Comparison of ENCODE assay signal across 15 cellular contexts in genomic region chr2:62116983-62117382, GRCh38.
DNase-seq lines count a peak whose midpoint lies in the region; ATAC-seq, FAIRE-seq and TF ChIP-seq lines count a peak whose summit lies in the region.
"Had no signal": no experiment of that assay in that cellular context is flagged by ENCODE, and none has a peak within 500 bp of the region (broad histone marks: within the 10 kb centered on the region; RNA-seq: fewer than 3 reads in every experiment).

No MANE protein-coding gene starts in this region.

- no peak overlapping the region for H3K23ac ChIP-seq in mesendoderm (ENCODE audit: low read length)

- no peaks in the 10 kb centered on the region for H3K9me3 ChIP-seq in OCI-LY7 (ENCODE audit: low read length)
- H3K9me3 ChIP-seq: HAP-1 had no signal

- H2BK120ac ChIP-seq in mesendoderm (ENCODE audit: low read depth, low read length), result peak overlapping the region; percentile 51

- in situ Hi-C loops in brain microvascular endothelial cell (cut with HindIII; ENCODE audit: low pct_ligation_motif_present, low sequenced_read_pairs), result no loop called here

- H3K27me3 ChIP-seq in mesendoderm (ENCODE audit: insufficient read depth, low read length, poor library complexity) (no peaks in the 10 kb centered on the region), foreskin keratinocyte (no peaks in the 10 kb centered on the region), brain microvascular endothelial cell (replicated peaks) (no peaks in the 10 kb centered on the region)

- no peak overlapping the region for H2BK15ac ChIP-seq in mesendoderm (replicated peaks; ENCODE audit: low read depth)

- no peak overlapping the region for H3K18ac ChIP-seq in mesendoderm (ENCODE audit: low read length)

- H4K5ac ChIP-seq in mesendoderm (ENCODE audit: low read length), result no peak overlapping the region

- CTCF ChIA-PET in OCI-LY7 (lab: Charles Lee; ENCODE audit: unreplicated experiment), result no interaction called here

- no peaks in the 10 kb centered on the region for H3K9me2 ChIP-seq in OCI-LY7 (ENCODE audit: insufficient read depth, low read length)

- H3K4me1 ChIP-seq in OCI-LY7 (ENCODE audit: insufficient read depth, low read length, poor library complexity, severe bottlenecking), result peaks cover 76% of the 10 kb centered on the region
- H3K4me1 ChIP-seq in mesendoderm (ENCODE audit: control insufficient read depth, low read depth, low read length), result peaks cover 7% of the 10 kb centered on the region
- peaks cover 7% of the 10 kb centered on the region for H3K4me1 ChIP-seq in foreskin keratinocyte

- intact Hi-C loops in OCI-LY7 (cut with micrococcal nuclease; ENCODE audit: unreplicated experiment), result no loop called here

- no peak overlapping the region for H4K8ac ChIP-seq in mesendoderm (ENCODE audit: low read depth, low read length)

- H3K79me2 ChIP-seq in OCI-LY7 (ENCODE audit: insufficient read depth, low read depth, low read length) (no peaks in the 10 kb centered on the region), mesendoderm (ENCODE audit: control insufficient read depth, insufficient read depth, low read length) (no peaks in the 10 kb centered on the region)

- H2AK5ac ChIP-seq in mesendoderm (ENCODE audit: low read length), result no peak overlapping the region

- no peak overlapping the region for H3K9ac ChIP-seq in mesendoderm (ENCODE audit: low read length)

- TF ChIP-seq POLR2A in GM12891 (IDR thresholded peaks at IDR 0.05; ENCODE audit: low read depth, low read length), result no peak

- peak; percentile 35 for FAIRE-seq in GM12891 (lab: Jason Lieb, UNC)
- FAIRE-seq: A204.1, H1 had no signal

- BruUV-seq in OCI-LY7 (replicated peaks; lab: Mats Ljungman, UMichigan), result no TSS peak

- TF ChIP-seq CTCF in OCI-LY7 (conservative IDR thresholded peaks at IDR 0.05; ENCODE audit: low read length), result no peak
- TF ChIP-seq CTCF in foreskin keratinocyte (conservative IDR thresholded peaks at IDR 0.05), result no peak
- TF ChIP-seq CTCF in brain microvascular endothelial cell (IDR thresholded peaks at IDR 0.05; ENCODE audit: low read depth, low read length, missing control alignments), result no peak

- POLR2A ChIA-PET in OCI-LY7 (lab: Charles Lee), result interaction anchor here (0.7 to 2.0 kb wide), 3 partner anchors 10 to 676 kb away, joined by 4 to 10 read pairs (median 5); no protein-coding TSS in a partner anchor

- H3K56ac ChIP-seq in mesendoderm (ENCODE audit: low read length), result no peak overlapping the region

- no peaks in the 10 kb centered on the region for H4K20me1 ChIP-seq in OCI-LY7 (ENCODE audit: insufficient read depth, low read length)

- H3K27ac ChIP-seq in OCI-LY7 (ENCODE audit: low read depth, low read length, poor library complexity, severe bottlenecking), result peak overlapping the region; percentile 44
- H3K27ac ChIP-seq in mesendoderm (ENCODE audit: low read depth, low read length), result no peak overlapping the region
- no peak overlapping the region for H3K27ac ChIP-seq in foreskin keratinocyte
- H3K27ac ChIP-seq in brain microvascular endothelial cell, result no peak overlapping the region

- H3K36me3 ChIP-seq in OCI-LY7 (ENCODE audit: insufficient read depth, low read length), result no peaks in the 10 kb centered on the region
- H3K36me3 ChIP-seq in mesendoderm (ENCODE audit: control insufficient read depth, insufficient read depth, low read length), result no peaks in the 10 kb centered on the region
- H3K36me3 ChIP-seq in brain microvascular endothelial cell (replicated peaks), result no peaks in the 10 kb centered on the region
- H3K36me3 ChIP-seq: HAP-1 had no signal

- H3K79me1 ChIP-seq in mesendoderm (ENCODE audit: low read length), result no peaks in the 10 kb centered on the region

- no peak for ATAC-seq in foreskin keratinocyte

- H2AFZ ChIP-seq in OCI-LY7 (ENCODE audit: low read length), result peak overlapping the region; percentile 36

- no peak overlapping the region for H2BK5ac ChIP-seq in mesendoderm (ENCODE audit: low read length)

- no CpG with 5 or more reads among the region's 3 CpGs for WGBS in mesendoderm (ENCODE audit: extremely low coverage, insufficient coverage, low lambda C conversion rate)

- H3K4ac ChIP-seq in mesendoderm (ENCODE audit: low read depth, low read length), result no peak overlapping the region

- DNase-seq in GM12891 (ENCODE audit: insufficient read length, low spot score) (no peak), MV-4-11 (lab: John Stamatoyannopoulos, UW) (peak; percentile 14), OCI-LY7 (ENCODE audit: low spot score) (peak; percentile 39), mesendoderm (no peak), foreskin keratinocyte (no peak), brain microvascular endothelial cell (no peak), GM19240 (ENCODE audit: insufficient read length, low spot score) (no peak)
- no peak for DNase-seq in stimulated activated CD4-positive, alpha-beta T cell treated with anti-CD3 and anti-CD28 coated beads, Interleukin-1b, Interleukin-23, amount 100 ng/mL, for 48 hours
- DNase-seq: C1 segment of cervical spinal cord; Calu3; CD4-positive, alpha-beta T cell; DMS 273 treated with DMSO at 0.1 percent for 48 hours had no signal

- H3K4me2 ChIP-seq in OCI-LY7 (ENCODE audit: low read length), result peak overlapping the region; percentile 53; the same call in 1 of the 2 replicates
- H3K4me2 ChIP-seq in mesendoderm (ENCODE audit: low read length), result no peak overlapping the region

- H3K4me3 ChIP-seq in OCI-LY7 (ENCODE audit: low read depth, low read length, poor library complexity, severe bottlenecking), result no peak overlapping the region
- no peak overlapping the region for H3K4me3 ChIP-seq in mesendoderm (ENCODE audit: low read length)
- H3K4me3 ChIP-seq in brain microvascular endothelial cell (ENCODE audit: low read depth, low read length), result no peak overlapping the region
- H3K4me3 ChIP-seq: HAP-1 had no signal

TF ChIP-seq in GM12891, 5 proteins besides CTCF, POLR2A, EP300 and RAD21:
- TF ChIP-seq POLR2AphosphoS5 (IDR thresholded peaks at IDR 0.05; ENCODE audit: low read depth, low read length) (no peak), SPI1 (IDR thresholded peaks at IDR 0.05; ENCODE audit: low read depth, low read length) (peak; percentile 84)
TF ChIP-seq in GM12891: peak in this region for 1.

Comparison
In these comparisons a context has a peak if more than half of its experiments do, and no peak if none do; other contexts are left out.
1. DNase-seq: peak in MV-4-11 (single experiment) and OCI-LY7 (single experiment); none in GM12891 (single experiment), mesendoderm (single experiment), foreskin keratinocyte (0 of 2), brain microvascular endothelial cell (single experiment), GM19240 (single experiment) and stimulated activated CD4-positive, alpha-beta T cell treated with anti-CD3 and anti-CD28 coated beads, Interleukin-1b, Interleukin-23, amount 100 ng/mL, for 48 hours (single experiment).